1 cellular context compared by ENCODE assay signal in the genomic region with DNA sequence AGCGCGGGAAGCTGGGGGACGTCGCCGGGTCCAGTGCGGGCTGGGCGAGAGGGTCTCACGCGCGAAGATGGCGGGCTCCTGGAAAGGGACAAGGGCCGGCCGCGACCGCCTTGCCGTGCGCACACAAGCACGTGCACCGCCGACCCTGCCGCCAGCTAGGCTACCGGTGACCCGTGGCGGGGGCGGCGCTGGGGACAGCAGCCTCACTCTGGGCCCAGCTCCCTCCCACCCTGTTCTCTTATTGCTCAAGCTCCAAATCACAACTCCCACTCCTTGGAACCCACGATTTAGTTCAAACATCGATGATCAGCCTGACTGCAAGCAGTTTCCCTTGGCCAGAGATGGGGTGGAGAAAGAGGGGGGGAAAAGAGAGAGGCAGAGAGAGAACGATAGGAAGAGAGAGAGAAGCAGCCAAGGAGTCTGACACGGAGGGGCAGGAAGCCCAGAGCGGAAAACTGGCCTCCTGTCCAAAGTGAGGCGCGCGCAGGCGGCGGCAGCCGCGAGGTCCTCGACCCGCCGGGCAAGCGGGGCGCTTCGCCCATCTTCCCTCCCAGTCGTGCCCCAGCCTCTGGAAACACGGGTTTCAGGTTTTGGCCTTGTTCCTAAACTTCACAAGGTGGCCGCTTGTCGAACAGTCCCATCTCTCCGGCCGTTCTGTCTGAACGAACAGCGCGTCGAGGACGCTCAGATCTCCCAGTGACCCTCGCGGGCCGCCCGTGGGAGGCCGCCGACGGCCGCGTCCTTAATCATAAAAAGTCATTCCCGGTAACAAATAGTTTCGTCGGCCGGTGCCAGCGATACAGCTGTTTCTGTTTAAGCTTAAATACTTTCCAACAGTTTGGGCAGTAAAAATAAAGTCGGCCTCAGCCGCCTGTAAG.
TF ChIP-seq lines count a peak whose summit lies in the region.

No MANE protein-coding gene starts in this region.

TF ChIP-seq in HepG2, 621 proteins besides CTCF, POLR2A, EP300 and RAD21 (continued from another document and continues in another):
- TF ChIP-seq NR1H2 (CRISPR knock-in tag; IDR thresholded peaks at IDR 0.05; ENCODE audit: borderline replicate concordance, low read depth) (0 out of 2 replicates have a peak, but pooled peaks have one; percentile 8), NKX3-1 (CRISPR knock-in tag; IDR thresholded peaks at IDR 0.05) (peak; percentile 47; the same call in 1 of the 2 replicates), ZNF367 (CRISPR knock-in tag; IDR thresholded peaks at IDR 0.05; ENCODE audit: borderline replicate concordance) (peak; percentile 27; the same call in 1 of the 2 replicates), SMC3 (IDR thresholded peaks at IDR 0.05; ENCODE audit: low read length) (no peak), FOXA3 (CRISPR knock-in tag; IDR thresholded peaks at IDR 0.05) (no peak), ARHGAP35 (CRISPR knock-in tag; IDR thresholded peaks at IDR 0.05; ENCODE audit: borderline replicate concordance) (peak; percentile 66; the same call in 1 of the 2 replicates), FOXP1 (IDR thresholded peaks at IDR 0.05) (no peak), FOXP1 (CRISPR knock-in tag; IDR thresholded peaks at IDR 0.05) (no peak), ZFP36L2 (CRISPR knock-in tag; IDR thresholded peaks at IDR 0.05) (no peak), ZNF724P (CRISPR knock-in tag; IDR thresholded peaks at IDR 0.05; ENCODE audit: borderline replicate concordance) (no peak), ZNF589 (CRISPR knock-in tag; conservative IDR thresholded peaks at IDR 0.05) (no peak), ZNF224 (CRISPR knock-in tag; IDR thresholded peaks at IDR 0.05) (no peak), SUZ12 (IDR thresholded peaks at IDR 0.05; ENCODE audit: low read depth, low read length) (no peak; the same call in 1 of the 2 replicates), STAG1 (CRISPR knock-in tag; IDR thresholded peaks at IDR 0.05) (no peak), RXRA (CRISPR knock-in tag; IDR thresholded peaks at IDR 0.05) (peak; percentile 7; the same call in 1 of the 2 replicates), ZNF468 (CRISPR knock-in tag; IDR thresholded peaks at IDR 0.05) (no peak), POGZ (CRISPR knock-in tag; IDR thresholded peaks at IDR 0.05) (no peak), ZSCAN30 (CRISPR knock-in tag; IDR thresholded peaks at IDR 0.05) (no peak), PAWR (CRISPR knock-in tag; IDR thresholded peaks at IDR 0.05; ENCODE audit: borderline replicate concordance) (no peak), RNF2 (conservative IDR thresholded peaks at IDR 0.05; ENCODE audit: low read depth) (peak; percentile 77), PHF8 (CRISPR knock-in tag; IDR thresholded peaks at IDR 0.05) (no peak), ZNF782 (CRISPR knock-in tag; IDR thresholded peaks at IDR 0.05; ENCODE audit: borderline replicate concordance) (peak; percentile 40; the same call in 1 of the 2 replicates), ZBTB20 (CRISPR knock-in tag; IDR thresholded peaks at IDR 0.05; ENCODE audit: borderline replicate concordance, low read depth) (no peak), TGIF2 (CRISPR knock-in tag; IDR thresholded peaks at IDR 0.05) (peak; percentile 31; the same call in 1 of the 2 replicates), GLI4 (CRISPR knock-in tag; IDR thresholded peaks at IDR 0.05; ENCODE audit: borderline replicate concordance) (0 out of 2 replicates have a peak, but pooled peaks have one; percentile 35), GABPB1 (CRISPR knock-in tag; IDR thresholded peaks at IDR 0.05) (peak; percentile 58)
- TF ChIP-seq, protein P1, sequence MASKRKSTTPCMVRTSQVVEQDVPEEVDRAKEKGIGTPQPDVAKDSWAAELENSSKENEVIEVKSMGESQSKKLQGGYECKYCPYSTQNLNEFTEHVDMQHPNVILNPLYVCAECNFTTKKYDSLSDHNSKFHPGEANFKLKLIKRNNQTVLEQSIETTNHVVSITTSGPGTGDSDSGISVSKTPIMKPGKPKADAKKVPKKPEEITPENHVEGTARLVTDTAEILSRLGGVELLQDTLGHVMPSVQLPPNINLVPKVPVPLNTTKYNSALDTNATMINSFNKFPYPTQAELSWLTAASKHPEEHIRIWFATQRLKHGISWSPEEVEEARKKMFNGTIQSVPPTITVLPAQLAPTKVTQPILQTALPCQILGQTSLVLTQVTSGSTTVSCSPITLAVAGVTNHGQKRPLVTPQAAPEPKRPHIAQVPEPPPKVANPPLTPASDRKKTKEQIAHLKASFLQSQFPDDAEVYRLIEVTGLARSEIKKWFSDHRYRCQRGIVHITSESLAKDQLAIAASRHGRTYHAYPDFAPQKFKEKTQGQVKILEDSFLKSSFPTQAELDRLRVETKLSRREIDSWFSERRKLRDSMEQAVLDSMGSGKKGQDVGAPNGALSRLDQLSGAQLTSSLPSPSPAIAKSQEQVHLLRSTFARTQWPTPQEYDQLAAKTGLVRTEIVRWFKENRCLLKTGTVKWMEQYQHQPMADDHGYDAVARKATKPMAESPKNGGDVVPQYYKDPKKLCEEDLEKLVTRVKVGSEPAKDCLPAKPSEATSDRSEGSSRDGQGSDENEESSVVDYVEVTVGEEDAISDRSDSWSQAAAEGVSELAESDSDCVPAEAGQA (IDR thresholded peaks at IDR 0.05; ENCODE audit: low read depth), result peak; percentile 69; the same call in 1 of the 2 replicates
- TF ChIP-seq, protein P1 (CRISPR knock-in tag; IDR thresholded peaks at IDR 0.05; ENCODE audit: borderline replicate concordance), result no peak
- TF ChIP-seq, protein P2, sequence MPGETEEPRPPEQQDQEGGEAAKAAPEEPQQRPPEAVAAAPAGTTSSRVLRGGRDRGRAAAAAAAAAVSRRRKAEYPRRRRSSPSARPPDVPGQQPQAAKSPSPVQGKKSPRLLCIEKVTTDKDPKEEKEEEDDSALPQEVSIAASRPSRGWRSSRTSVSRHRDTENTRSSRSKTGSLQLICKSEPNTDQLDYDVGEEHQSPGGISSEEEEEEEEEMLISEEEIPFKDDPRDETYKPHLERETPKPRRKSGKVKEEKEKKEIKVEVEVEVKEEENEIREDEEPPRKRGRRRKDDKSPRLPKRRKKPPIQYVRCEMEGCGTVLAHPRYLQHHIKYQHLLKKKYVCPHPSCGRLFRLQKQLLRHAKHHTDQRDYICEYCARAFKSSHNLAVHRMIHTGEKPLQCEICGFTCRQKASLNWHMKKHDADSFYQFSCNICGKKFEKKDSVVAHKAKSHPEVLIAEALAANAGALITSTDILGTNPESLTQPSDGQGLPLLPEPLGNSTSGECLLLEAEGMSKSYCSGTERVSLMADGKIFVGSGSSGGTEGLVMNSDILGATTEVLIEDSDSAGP (CRISPR knock-in tag; IDR thresholded peaks at IDR 0.05; ENCODE audit: borderline replicate concordance), result no peak; the same call in 1 of the 2 replicates
- TF ChIP-seq, protein P3, sequence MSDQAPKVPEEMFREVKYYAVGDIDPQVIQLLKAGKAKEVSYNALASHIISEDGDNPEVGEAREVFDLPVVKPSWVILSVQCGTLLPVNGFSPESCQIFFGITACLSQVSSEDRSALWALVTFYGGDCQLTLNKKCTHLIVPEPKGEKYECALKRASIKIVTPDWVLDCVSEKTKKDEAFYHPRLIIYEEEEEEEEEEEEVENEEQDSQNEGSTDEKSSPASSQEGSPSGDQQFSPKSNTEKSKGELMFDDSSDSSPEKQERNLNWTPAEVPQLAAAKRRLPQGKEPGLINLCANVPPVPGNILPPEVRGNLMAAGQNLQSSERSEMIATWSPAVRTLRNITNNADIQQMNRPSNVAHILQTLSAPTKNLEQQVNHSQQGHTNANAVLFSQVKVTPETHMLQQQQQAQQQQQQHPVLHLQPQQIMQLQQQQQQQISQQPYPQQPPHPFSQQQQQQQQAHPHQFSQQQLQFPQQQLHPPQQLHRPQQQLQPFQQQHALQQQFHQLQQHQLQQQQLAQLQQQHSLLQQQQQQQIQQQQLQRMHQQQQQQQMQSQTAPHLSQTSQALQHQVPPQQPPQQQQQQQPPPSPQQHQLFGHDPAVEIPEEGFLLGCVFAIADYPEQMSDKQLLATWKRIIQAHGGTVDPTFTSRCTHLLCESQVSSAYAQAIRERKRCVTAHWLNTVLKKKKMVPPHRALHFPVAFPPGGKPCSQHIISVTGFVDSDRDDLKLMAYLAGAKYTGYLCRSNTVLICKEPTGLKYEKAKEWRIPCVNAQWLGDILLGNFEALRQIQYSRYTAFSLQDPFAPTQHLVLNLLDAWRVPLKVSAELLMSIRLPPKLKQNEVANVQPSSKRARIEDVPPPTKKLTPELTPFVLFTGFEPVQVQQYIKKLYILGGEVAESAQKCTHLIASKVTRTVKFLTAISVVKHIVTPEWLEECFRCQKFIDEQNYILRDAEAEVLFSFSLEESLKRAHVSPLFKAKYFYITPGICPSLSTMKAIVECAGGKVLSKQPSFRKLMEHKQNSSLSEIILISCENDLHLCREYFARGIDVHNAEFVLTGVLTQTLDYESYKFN (CRISPR knock-in tag; conservative IDR thresholded peaks at IDR 0.05), result no peak
- TF ChIP-seq, protein P4, sequence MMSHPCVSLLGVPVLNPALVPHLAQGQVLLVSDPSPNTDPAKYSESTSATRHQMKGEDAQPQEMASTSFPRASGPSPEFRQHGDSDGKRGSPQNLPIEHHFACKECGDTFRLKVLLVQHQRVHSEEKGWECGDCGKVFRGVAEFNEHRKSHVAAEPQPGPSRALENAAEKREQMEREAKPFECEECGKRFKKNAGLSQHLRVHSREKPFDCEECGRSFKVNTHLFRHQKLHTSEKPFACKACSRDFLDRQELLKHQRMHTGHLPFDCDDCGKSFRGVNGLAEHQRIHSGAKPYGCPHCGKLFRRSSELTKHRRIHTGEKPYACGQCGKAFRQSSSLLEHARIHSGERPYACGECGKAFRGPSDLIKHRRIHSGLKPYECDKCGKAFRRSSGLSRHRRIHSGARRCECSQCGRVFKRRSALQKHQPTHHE (CRISPR knock-in tag; IDR thresholded peaks at IDR 0.05; ENCODE audit: borderline replicate concordance), result 0 out of 2 replicates have a peak, but pooled peaks have one; percentile 22
- TF ChIP-seq, protein P5, sequence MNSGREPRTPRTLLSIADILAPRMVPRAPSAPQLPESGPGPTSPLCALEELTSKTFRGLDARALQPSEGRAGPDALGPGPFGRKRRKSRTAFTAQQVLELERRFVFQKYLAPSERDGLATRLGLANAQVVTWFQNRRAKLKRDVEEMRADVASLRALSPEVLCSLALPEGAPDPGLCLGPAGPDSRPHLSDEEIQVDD (CRISPR knock-in tag; IDR thresholded peaks at IDR 0.05; ENCODE audit: borderline replicate concordance), result peak; percentile 40; the same call in 1 of the 2 replicates
- TF ChIP-seq, protein P6, sequence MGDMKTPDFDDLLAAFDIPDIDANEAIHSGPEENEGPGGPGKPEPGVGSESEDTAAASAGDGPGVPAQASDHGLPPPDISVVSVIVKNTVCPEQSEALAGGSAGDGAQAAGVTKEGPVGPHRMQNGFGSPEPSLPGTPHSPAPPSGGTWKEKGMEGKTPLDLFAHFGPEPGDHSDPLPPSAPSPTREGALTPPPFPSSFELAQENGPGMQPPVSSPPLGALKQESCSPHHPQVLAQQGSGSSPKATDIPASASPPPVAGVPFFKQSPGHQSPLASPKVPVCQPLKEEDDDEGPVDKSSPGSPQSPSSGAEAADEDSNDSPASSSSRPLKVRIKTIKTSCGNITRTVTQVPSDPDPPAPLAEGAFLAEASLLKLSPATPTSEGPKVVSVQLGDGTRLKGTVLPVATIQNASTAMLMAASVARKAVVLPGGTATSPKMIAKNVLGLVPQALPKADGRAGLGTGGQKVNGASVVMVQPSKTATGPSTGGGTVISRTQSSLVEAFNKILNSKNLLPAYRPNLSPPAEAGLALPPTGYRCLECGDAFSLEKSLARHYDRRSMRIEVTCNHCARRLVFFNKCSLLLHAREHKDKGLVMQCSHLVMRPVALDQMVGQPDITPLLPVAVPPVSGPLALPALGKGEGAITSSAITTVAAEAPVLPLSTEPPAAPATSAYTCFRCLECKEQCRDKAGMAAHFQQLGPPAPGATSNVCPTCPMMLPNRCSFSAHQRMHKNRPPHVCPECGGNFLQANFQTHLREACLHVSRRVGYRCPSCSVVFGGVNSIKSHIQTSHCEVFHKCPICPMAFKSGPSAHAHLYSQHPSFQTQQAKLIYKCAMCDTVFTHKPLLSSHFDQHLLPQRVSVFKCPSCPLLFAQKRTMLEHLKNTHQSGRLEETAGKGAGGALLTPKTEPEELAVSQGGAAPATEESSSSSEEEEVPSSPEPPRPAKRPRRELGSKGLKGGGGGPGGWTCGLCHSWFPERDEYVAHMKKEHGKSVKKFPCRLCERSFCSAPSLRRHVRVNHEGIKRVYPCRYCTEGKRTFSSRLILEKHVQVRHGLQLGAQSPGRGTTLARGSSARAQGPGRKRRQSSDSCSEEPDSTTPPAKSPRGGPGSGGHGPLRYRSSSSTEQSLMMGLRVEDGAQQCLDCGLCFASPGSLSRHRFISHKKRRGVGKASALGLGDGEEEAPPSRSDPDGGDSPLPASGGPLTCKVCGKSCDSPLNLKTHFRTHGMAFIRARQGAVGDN (CRISPR knock-in tag; IDR thresholded peaks at IDR 0.05), result peak; percentile 92
- TF ChIP-seq, protein P7, sequence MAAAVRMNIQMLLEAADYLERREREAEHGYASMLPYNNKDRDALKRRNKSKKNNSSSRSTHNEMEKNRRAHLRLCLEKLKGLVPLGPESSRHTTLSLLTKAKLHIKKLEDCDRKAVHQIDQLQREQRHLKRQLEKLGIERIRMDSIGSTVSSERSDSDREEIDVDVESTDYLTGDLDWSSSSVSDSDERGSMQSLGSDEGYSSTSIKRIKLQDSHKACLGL (CRISPR knock-in tag; IDR thresholded peaks at IDR 0.05), result no peak; the same call in 1 of the 2 replicates
- TF ChIP-seq, protein P8, sequence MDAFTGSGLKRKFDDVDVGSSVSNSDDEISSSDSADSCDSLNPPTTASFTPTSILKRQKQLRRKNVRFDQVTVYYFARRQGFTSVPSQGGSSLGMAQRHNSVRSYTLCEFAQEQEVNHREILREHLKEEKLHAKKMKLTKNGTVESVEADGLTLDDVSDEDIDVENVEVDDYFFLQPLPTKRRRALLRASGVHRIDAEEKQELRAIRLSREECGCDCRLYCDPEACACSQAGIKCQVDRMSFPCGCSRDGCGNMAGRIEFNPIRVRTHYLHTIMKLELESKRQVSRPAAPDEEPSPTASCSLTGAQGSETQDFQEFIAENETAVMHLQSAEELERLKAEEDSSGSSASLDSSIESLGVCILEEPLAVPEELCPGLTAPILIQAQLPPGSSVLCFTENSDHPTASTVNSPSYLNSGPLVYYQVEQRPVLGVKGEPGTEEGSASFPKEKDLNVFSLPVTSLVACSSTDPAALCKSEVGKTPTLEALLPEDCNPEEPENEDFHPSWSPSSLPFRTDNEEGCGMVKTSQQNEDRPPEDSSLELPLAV (CRISPR knock-in tag; conservative IDR thresholded peaks at IDR 0.05; ENCODE audit: low read depth), result no peak
